Comparison of ENCODE assay signal across 24 cellular contexts in genomic region chr7:38068461-38068860, GRCh38.
A peak's percentile ranks its signal among the peaks of the same experiment; 100 is the strongest.
DNase-seq lines count a peak whose midpoint lies in the region; ATAC-seq, FAIRE-seq and TF ChIP-seq lines count a peak whose summit lies in the region.
"Had no signal": no experiment of that assay in that cellular context is flagged by ENCODE, and none has a peak within 500 bp of the region (broad histone marks: within the 10 kb centered on the region; RNA-seq: fewer than 3 reads in every experiment).

No MANE protein-coding gene starts in this region.

- peaks cover 8% of the 10 kb centered on the region; the same call in 1 of the 2 replicates for H3K4me1 ChIP-seq in HEK293 (ENCODE audit: control insufficient read depth, insufficient read depth, low read length)
- no peaks in the 10 kb centered on the region for H3K4me1 ChIP-seq in GM12878 (ENCODE audit: control insufficient read depth, insufficient read depth, low read length)
- H3K4me1 ChIP-seq in osteoblast (ENCODE audit: insufficient read depth, low read length): no peaks in the 10 kb centered on the region
- H3K4me1 ChIP-seq: A549, Peyer's patch had no signal

- DNase-seq in DMS 273 treated with DMSO at 0.1 percent for 48 hours (lab: John Stamatoyannopoulos, UW): peak; percentile 18
- DNase-seq in GM12878 (ENCODE audit: low read depth, low spot score): no peak
- peak; percentile 36 for DNase-seq in osteoblast (ENCODE audit: insufficient read length, low spot score, missing footprints)
- DNase-seq in epidermal melanocyte (ENCODE audit: insufficient read length, low spot score): no peak
- no peak for DNase-seq in activated CD4-positive, alpha-beta T cell treated with anti-CD3 and anti-CD28 coated beads, Interleukin-2, amount 10 ng/mL, durations not matched to agents 24 days and 14 days
- no peak for DNase-seq in CD14-positive monocyte (ENCODE audit: low spot score)
- DNase-seq: DMS79; GOT3; Karpas-422; MV-4-11; NCI-H1694 treated with DMSO at 0.1 percent for 48 hours; NCI-H2107; NCI-H345; NCI-H524; NCI-H774; NK-92 treated with Interleukin-12 subunit alpha and Interleukin-12 subunit beta, amount 100 ng/mL, for 24 hours; Peyer's patch had no signal

- no peaks in the 10 kb centered on the region for H3K36me3 Mint-ChIP-seq in activated CD4-positive, alpha-beta T cell treated with anti-CD3 and anti-CD28 coated beads, Interleukin-2, amount 10 ng/mL, durations not matched to agents 24 days and 14 days (ENCODE audit: low read depth)
- H3K36me3 Mint-ChIP-seq in CD14-positive monocyte: no peaks in the 10 kb centered on the region
- H3K36me3 Mint-ChIP-seq: IgD-negative memory B cell had no signal

- intact Hi-C loops in GM12878 (cut with micrococcal nuclease; ENCODE audit: unreplicated experiment): no loop called here
- intact Hi-C loops in activated CD4-positive, alpha-beta T cell treated with anti-CD3 and anti-CD28 coated beads, Interleukin-2, amount 10 ng/mL, durations not matched to agents 24 days and 14 days (cut with micrococcal nuclease): no loop called here
- intact Hi-C loops in CD14-positive monocyte (cut with micrococcal nuclease): no loop called here

- 43% methylated on average over 2 of the region's 2 CpGs for WGBS in GM12878 (ENCODE audit: insufficient coverage, insufficient replicate concordance, low lambda C conversion rate, missing lambda C conversion rate)

- H3K27me3 Mint-ChIP-seq in activated CD4-positive, alpha-beta T cell treated with anti-CD3 and anti-CD28 coated beads, Interleukin-2, amount 10 ng/mL, durations not matched to agents 24 days and 14 days: peaks cover 5% of the 10 kb centered on the region
- H3K27me3 Mint-ChIP-seq in CD14-positive monocyte (ENCODE audit: low read depth in 3 of 3): peaks cover 0 to 3% (median 2%) of the 10 kb centered on the region in 3 donors

- H3K9ac ChIP-seq in GM12878 (ENCODE audit: control insufficient read depth, insufficient read depth, low read length): no peak overlapping the region

- H3K9me3 ChIP-seq in HEK293 (ENCODE audit: control insufficient read depth, insufficient read depth, low read depth, low read length) (no peaks in the 10 kb centered on the region), GM12878 (replicated peaks; ENCODE audit: control insufficient read depth, insufficient read depth, low read length) (no peaks in the 10 kb centered on the region), osteoblast (ENCODE audit: low read depth, low read length) (no peaks in the 10 kb centered on the region)
- H3K9me3 ChIP-seq: A549, Peyer's patch had no signal

- SMC1A ChIA-PET in GM12878 (lab: Charles Lee; ENCODE audit: uncharacterized antibody, unreplicated experiment): interaction anchor here (0.6 to 1.6 kb wide), 7 partner anchors 9 to 781 kb away, joined by 3 to 8 read pairs (median 4); partner anchors contain the start of gene SFRP4

- TF ChIP-seq POLR2A in GM12878 (IDR thresholded peaks at IDR 0.05; ENCODE audit: low read depth, low read length): no peak

- ATAC-seq in GM12878 (peak; percentile 44; the same call in 2 of the 3 replicates), GM19328 (IDR thresholded peaks at IDR 0.05; ENCODE audit: unreplicated experiment) (no peak)
- ATAC-seq: A549, HCT116 had no signal

- BruUV-seq in GM12878 (replicated peaks; lab: Mats Ljungman, UMichigan): no TSS peak

- H3K4me2 ChIP-seq in GM12878 (ENCODE audit: control insufficient read depth, insufficient read depth) (no peak overlapping the region), osteoblast (ENCODE audit: insufficient read depth, low read length) (no peak overlapping the region)
- H3K4me2 ChIP-seq: A549 had no signal

- CTCF ChIA-PET in HEK293 (lab: Yijun Ruan, JAX): interaction anchor here (0.7 to 1.7 kb wide), 5 partner anchors 10 to 172 kb away, joined by 3 to 5 read pairs (median 3); partner anchors contain the start of gene EPDR1
- CTCF ChIA-PET in GM12878 (lab: Yijun Ruan, JAX): interaction anchor here (0.5 to 1.7 kb wide), 7 partner anchors 11 to 363 kb away, joined by 3 to 5 read pairs (median 3); no protein-coding TSS in a partner anchor

- RAD21 ChIA-PET in GM12878 (lab: Charles Lee; ENCODE audit: unreplicated experiment): interaction anchor here (0.9 kb wide), 1 partner anchor 151 kb away, joined by 6 read pairs; the partner anchor contains the start of gene SFRP4

- POLR2A ChIA-PET in HEK293 (lab: Yijun Ruan, JAX) (no interaction called here), GM12878 (lab: Charles Lee) (no interaction called here)

- TF ChIP-seq RAD21 in GM12878 (IDR thresholded peaks at IDR 0.05; ENCODE audit: insufficient read depth, low read depth, low read length): no peak

- H3K79me2 ChIP-seq in GM12878 (ENCODE audit: control insufficient read depth, insufficient read depth, low read length) (no peaks in the 10 kb centered on the region), osteoblast (ENCODE audit: insufficient read depth, low read length) (no peaks in the 10 kb centered on the region)

- H3K27ac Mint-ChIP-seq in activated CD4-positive, alpha-beta T cell treated with anti-CD3 and anti-CD28 coated beads, Interleukin-2, amount 10 ng/mL, durations not matched to agents 24 days and 14 days: no peak overlapping the region
- H3K27ac Mint-ChIP-seq in CD14-positive monocyte: no peak overlapping the region
- H3K27ac Mint-ChIP-seq: B cell, IgD-negative memory B cell had no signal

- TF ChIP-seq CTCF in HEK293 (tag by site-specific recombination; IDR thresholded peaks at IDR 0.05): no peak
- TF ChIP-seq CTCF in GM12878 (IDR thresholded peaks at IDR 0.05 in 2 of 3, conservative IDR thresholded peaks at IDR 0.05 in 1 of 3; ENCODE audit: control insufficient read depth in 2 of 3, extremely low read depth in 1 of 3, insufficient read depth in 1 of 3, low read depth in 3 of 3, low read length in 3 of 3): no peak
- TF ChIP-seq CTCF in osteoblast (IDR thresholded peaks at IDR 0.05; ENCODE audit: extremely low read depth, low read depth, low read length): no peak
- TF ChIP-seq CTCF in CD14-positive monocyte (IDR thresholded peaks at IDR 0.05): no peak

- H4K20me1 ChIP-seq in GM12878 (ENCODE audit: control insufficient read depth, insufficient read depth) (no peaks in the 10 kb centered on the region), osteoblast (ENCODE audit: insufficient read depth, low read length) (no peaks in the 10 kb centered on the region)

- H3K36me3 ChIP-seq in HEK293 (ENCODE audit: control insufficient read depth in 2 of 2, insufficient read depth in 1 of 2, low read length in 2 of 2): no peaks in the 10 kb centered on the region
- H3K36me3 ChIP-seq in GM12878 (ENCODE audit: control insufficient read depth in 2 of 2, insufficient read depth in 2 of 2, low read length in 1 of 2): no peaks in the 10 kb centered on the region
- H3K36me3 ChIP-seq in osteoblast (ENCODE audit: insufficient read depth, low read length): no peaks in the 10 kb centered on the region
- H3K36me3 ChIP-seq: Peyer's patch had no signal

- H3K27ac ChIP-seq in HEK293 (ENCODE audit: extremely low read depth, low read depth, low read length) (peak overlapping the region; percentile 38; the same call in 1 of the 2 replicates), GM12878 (ENCODE audit: control insufficient read depth, insufficient read depth) (no peak overlapping the region), osteoblast (ENCODE audit: low read depth, low read length) (no peak overlapping the region)
- H3K27ac ChIP-seq: A549, Peyer's patch had no signal

- H3K4me3 ChIP-seq in HEK293 (ENCODE audit: low read depth, low read length) (no peak overlapping the region), GM12878 (no peak overlapping the region), osteoblast (ENCODE audit: insufficient read depth, low read length) (no peak overlapping the region)
- H3K4me3 ChIP-seq: A549, Peyer's patch had no signal

- in situ Hi-C loops in GM12878 (cut with MboI): no loop called here

- no peak for FAIRE-seq in GM12878 (lab: Jason Lieb, UNC)
- FAIRE-seq: A549, D721Med had no signal

- H3K4me3 Mint-ChIP-seq in activated CD4-positive, alpha-beta T cell treated with anti-CD3 and anti-CD28 coated beads, Interleukin-2, amount 10 ng/mL, durations not matched to agents 24 days and 14 days: no peak overlapping the region
- H3K4me3 Mint-ChIP-seq in CD14-positive monocyte: no peak overlapping the region
- H3K4me3 Mint-ChIP-seq: B cell, IgD-negative memory B cell had no signal

- TF ChIP-seq EP300 in GM12878 (IDR thresholded peaks at IDR 0.05; ENCODE audit: borderline replicate concordance in 1 of 2, control insufficient read depth in 1 of 2, low read depth in 2 of 2, low read length in 2 of 2): no peak

- H3K27me3 ChIP-seq in GM12878 (replicated peaks in 1 of 2; ENCODE audit: control insufficient read depth in 2 of 2, insufficient read depth in 2 of 2, low read length in 1 of 2) (no peaks in the 10 kb centered on the region), osteoblast (ENCODE audit: insufficient read depth, low read length) (no peaks in the 10 kb centered on the region)
- H3K27me3 ChIP-seq: Peyer's patch had no signal

- H2AFZ ChIP-seq in GM12878 (ENCODE audit: control insufficient read depth, low read depth, low read length): no peak overlapping the region
- H2AFZ ChIP-seq in osteoblast (ENCODE audit: low read length): no peak overlapping the region

- no peaks in the 10 kb centered on the region for H3K9me3 Mint-ChIP-seq in activated CD4-positive, alpha-beta T cell treated with anti-CD3 and anti-CD28 coated beads, Interleukin-2, amount 10 ng/mL, durations not matched to agents 24 days and 14 days
- H3K9me3 Mint-ChIP-seq in CD14-positive monocyte: peaks cover 0 to 4% (median 0%) of the 10 kb centered on the region in 7 donors
- H3K9me3 Mint-ChIP-seq: IgD-negative memory B cell had no signal

- no peaks in the 10 kb centered on the region for H3K4me1 Mint-ChIP-seq in activated CD4-positive, alpha-beta T cell treated with anti-CD3 and anti-CD28 coated beads, Interleukin-2, amount 10 ng/mL, durations not matched to agents 24 days and 14 days
- H3K4me1 Mint-ChIP-seq in CD14-positive monocyte: no peaks in the 10 kb centered on the region
- H3K4me1 Mint-ChIP-seq: B cell, IgD-negative memory B cell had no signal

TF ChIP-seq in HEK293, 187 proteins besides CTCF, POLR2A, EP300 and RAD21 (continues in another document):
- TF ChIP-seq ZEB2 (tag by site-specific recombination; IDR thresholded peaks at IDR 0.05) (no peak), ZNF776 (tag by site-specific recombination; IDR thresholded peaks at IDR 0.05; ENCODE audit: borderline replicate concordance) (no peak), KLF10 (tag by site-specific recombination; IDR thresholded peaks at IDR 0.05) (peak; percentile 53; the same call in 1 of the 2 replicates), ZNF843 (tag by site-specific recombination; IDR thresholded peaks at IDR 0.05) (0 out of 2 replicates have a peak, but pooled peaks have one; percentile 48)

Comparison
In these comparisons a context has a peak if more than half of its experiments do, and no peak if none do; other contexts are left out.
1. DNase-seq: peak in DMS 273 treated with DMSO at 0.1 percent for 48 hours (single experiment) and osteoblast (single experiment); none in GM12878 (single experiment), epidermal melanocyte (single experiment), activated CD4-positive, alpha-beta T cell treated with anti-CD3 and anti-CD28 coated beads, Interleukin-2, amount 10 ng/mL, durations not matched to agents 24 days and 14 days (single experiment) and CD14-positive monocyte (single experiment).